In the genomic region with DNA sequence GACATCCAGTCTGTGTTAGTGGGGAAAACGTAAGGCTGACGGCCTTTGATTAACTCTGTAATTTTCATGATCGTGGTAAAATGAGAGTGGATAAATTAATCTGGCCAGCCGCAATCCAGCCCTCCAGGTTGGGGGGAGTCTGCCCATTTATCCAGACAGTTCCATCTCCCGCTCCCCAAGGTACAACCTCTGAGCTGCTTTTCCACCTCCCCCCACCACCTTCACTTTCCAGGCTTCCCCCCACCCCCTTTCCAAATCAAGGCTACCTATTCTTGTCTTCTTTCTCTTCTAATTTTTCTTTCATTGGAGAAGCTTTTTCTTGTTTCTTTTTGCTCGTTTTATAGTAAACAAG, we compare ENCODE assay signal across 8 cellular contexts. TPM values are rescaled to one million over a fixed set of nuclear protein-coding genes. Genes with fewer than 3 reads are reported as not detected.
A peak's percentile ranks its signal among the peaks of the same experiment; 100 is the strongest.
DNase-seq lines count a peak whose midpoint lies in the region; ATAC-seq lines count a peak whose summit lies in the region.

No MANE protein-coding gene starts in this region.

- H3K36me3 Mint-ChIP-seq in activated CD8-positive, alpha-beta memory T cell treated with anti-CD3 and anti-CD28 coated beads, Interleukin-2, amount 10 ng/mL, durations not matched to agents 7 days and 5 days: peaks cover 16% of the 10 kb centered on the region
- peaks cover 31% of the 10 kb centered on the region for H3K36me3 Mint-ChIP-seq in activated naive CD8-positive, alpha-beta T cell treated with anti-CD3 and anti-CD28 coated beads for 36 hours

- peak overlapping the region; percentile 87 for H3K27ac Mint-ChIP-seq in activated CD8-positive, alpha-beta memory T cell treated with anti-CD3 and anti-CD28 coated beads, Interleukin-2, amount 10 ng/mL, durations not matched to agents 7 days and 5 days
- H3K27ac Mint-ChIP-seq in activated naive CD8-positive, alpha-beta T cell treated with anti-CD3 and anti-CD28 coated beads for 36 hours: peak overlapping the region; percentile 87

- H3K4me3 Mint-ChIP-seq in activated CD8-positive, alpha-beta memory T cell treated with anti-CD3 and anti-CD28 coated beads, Interleukin-2, amount 10 ng/mL, durations not matched to agents 7 days and 5 days: peak overlapping the region; percentile 86
- peak overlapping the region; percentile 87 for H3K4me3 Mint-ChIP-seq in activated naive CD8-positive, alpha-beta T cell treated with anti-CD3 and anti-CD28 coated beads for 36 hours

- H3K9me3 Mint-ChIP-seq in activated CD8-positive, alpha-beta memory T cell treated with anti-CD3 and anti-CD28 coated beads, Interleukin-2, amount 10 ng/mL, durations not matched to agents 7 days and 5 days (ENCODE audit: low read depth): no peaks in the 10 kb centered on the region
- no peaks in the 10 kb centered on the region for H3K9me3 Mint-ChIP-seq in activated naive CD8-positive, alpha-beta T cell treated with anti-CD3 and anti-CD28 coated beads for 36 hours

- peaks cover 7% of the 10 kb centered on the region for H3K4me1 ChIP-seq in thymus (ENCODE audit: control insufficient read depth, insufficient read depth, low read length)

- no peaks in the 10 kb centered on the region for H3K27me3 Mint-ChIP-seq in activated CD8-positive, alpha-beta memory T cell treated with anti-CD3 and anti-CD28 coated beads, Interleukin-2, amount 10 ng/mL, durations not matched to agents 7 days and 5 days
- H3K27me3 Mint-ChIP-seq in activated naive CD8-positive, alpha-beta T cell treated with anti-CD3 and anti-CD28 coated beads for 36 hours: no peaks in the 10 kb centered on the region

- H3K27me3 ChIP-seq in layer of hippocampus (ENCODE audit: control insufficient read depth, insufficient read depth, low read length) (no peaks in the 10 kb centered on the region), thymus (ENCODE audit: control insufficient read depth, insufficient read depth) (no peaks in the 10 kb centered on the region)

- WGBS in thymus: under 1% methylated on average over 6 of the region's 6 CpGs

- DNase-seq in activated CD8-positive, alpha-beta memory T cell treated with anti-CD3 and anti-CD28 coated beads, Interleukin-2, amount 10 ng/mL, durations not matched to agents 7 days and 5 days: no peak
- DNase-seq in activated CD8-positive, alpha-beta memory T cell treated with anti-CD3 and anti-CD28 coated beads for 24 hours: no peak
- no peak for DNase-seq in activated naive CD8-positive, alpha-beta T cell treated with anti-CD3 and anti-CD28 coated beads for 36 hours
- DNase-seq in SKM-1 (lab: John Stamatoyannopoulos, UW; ENCODE audit: unreplicated experiment) (no peak), NAMALWA (ENCODE audit: low spot score) (no peak)

- H3K36me3 ChIP-seq in thymus (ENCODE audit: control insufficient read depth, insufficient read depth): no peaks in the 10 kb centered on the region

- no peaks in the 10 kb centered on the region for H3K9me3 ChIP-seq in thymus (ENCODE audit: control insufficient read depth)

- ATAC-seq in activated CD8-positive, alpha-beta memory T cell treated with anti-CD3 and anti-CD28 coated beads, Interleukin-2, amount 10 ng/mL, durations not matched to agents 7 days and 5 days: no peak
- no peak for ATAC-seq in GM21717 (IDR thresholded peaks at IDR 0.05; ENCODE audit: unreplicated experiment)

- peaks cover 56% of the 10 kb centered on the region for H3K4me1 Mint-ChIP-seq in activated CD8-positive, alpha-beta memory T cell treated with anti-CD3 and anti-CD28 coated beads, Interleukin-2, amount 10 ng/mL, durations not matched to agents 7 days and 5 days
- peaks cover 52% of the 10 kb centered on the region for H3K4me1 Mint-ChIP-seq in activated naive CD8-positive, alpha-beta T cell treated with anti-CD3 and anti-CD28 coated beads for 36 hours

- CTCF ChIA-PET in activated CD8-positive, alpha-beta memory T cell treated with anti-CD3 and anti-CD28 coated beads, Interleukin-2, amount 10 ng/mL, durations not matched to agents 7 days and 5 days (lab: Charles Lee): interaction anchor here (1.0 to 1.8 kb wide), 4 partner anchors 8 to 391 kb away, joined by 3 to 5 read pairs (median 4); no protein-coding TSS in a partner anchor

- H3K4me3 ChIP-seq in thymus (ENCODE audit: low read length): peak overlapping the region; percentile 81

- peak overlapping the region; percentile 92 for H3K27ac ChIP-seq in layer of hippocampus (ENCODE audit: low read depth, low read length)
- H3K27ac ChIP-seq in thymus (ENCODE audit: low read depth): peak overlapping the region; percentile 95

RNA-seq across cellular contexts. Expression of a gene that starts 6.0 kb away (rescaled TPM):
- 10 to 100 TPM; 51.3 to 51.5 TPM for total RNA-seq in activated CD8-positive, alpha-beta memory T cell treated with anti-CD3 and anti-CD28 coated beads, Interleukin-2, amount 10 ng/mL, durations not matched to agents 7 days and 5 days
- total RNA-seq in activated naive CD8-positive, alpha-beta T cell treated with anti-CD3 and anti-CD28 coated beads for 36 hours: 10 to 100 TPM; 52.8 to 52.9 TPM
- polyA plus RNA-seq in thymus: 26.7 TPM

RNA-seq across cellular contexts. Expression of a gene that starts 6.1 kb away (rescaled TPM):
- total RNA-seq in activated CD8-positive, alpha-beta memory T cell treated with anti-CD3 and anti-CD28 coated beads, Interleukin-2, amount 10 ng/mL, durations not matched to agents 7 days and 5 days: 1 to 10 TPM in 1 of 2 experiments, under 1 TPM in 1; 0.80 to 3.7 TPM
- total RNA-seq in activated naive CD8-positive, alpha-beta T cell treated with anti-CD3 and anti-CD28 coated beads for 36 hours: 1 to 10 TPM; 1.2 to 1.4 TPM
- 4.9 TPM for polyA plus RNA-seq in thymus
